8 cellular contexts compared by ENCODE assay signal in the genomic region with DNA sequence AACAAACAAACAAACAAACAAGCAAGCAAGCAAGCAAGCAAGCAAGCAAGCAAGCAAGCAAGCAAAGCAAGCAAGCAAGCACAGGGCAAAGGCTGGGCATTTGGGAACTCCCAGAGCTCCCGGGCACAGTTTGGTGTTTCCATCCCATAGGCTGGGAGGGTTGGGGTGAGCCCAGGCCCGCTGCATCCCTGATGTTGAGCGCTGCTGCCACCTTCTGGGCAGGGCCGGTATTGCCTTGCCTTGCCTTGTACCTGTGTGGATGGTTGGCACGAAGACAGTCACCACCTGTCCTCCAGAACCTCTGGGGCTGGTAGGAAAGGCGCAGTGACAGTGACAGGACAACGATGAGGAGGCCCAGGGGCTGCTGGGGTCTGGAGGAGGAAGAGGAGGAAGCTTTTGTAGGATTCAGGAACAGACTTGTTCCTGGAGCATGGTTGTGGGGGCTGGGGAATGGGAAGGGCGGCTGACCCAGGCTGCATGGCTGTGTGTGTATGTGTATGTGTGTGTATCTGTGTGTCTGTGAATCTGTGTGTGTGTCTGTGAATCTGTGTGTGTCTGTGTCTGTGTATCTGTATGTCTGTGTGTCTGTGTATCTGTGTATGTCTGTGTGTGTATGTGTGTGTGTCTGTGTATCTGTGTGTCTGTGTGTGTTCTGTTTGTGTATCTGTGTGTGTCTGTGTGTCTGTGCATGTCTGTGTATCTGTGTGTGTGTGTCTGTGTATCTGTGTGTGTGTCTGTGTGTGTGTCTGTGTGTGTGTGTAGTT. TPM values are rescaled to one million over a fixed set of nuclear protein-coding genes. Genes with fewer than 3 reads are reported as not detected.
DNase-seq lines count a peak whose midpoint lies in the region; ATAC-seq lines count a peak whose summit lies in the region.

No MANE protein-coding gene starts in this region.

- no peak overlapping the region for H3K4me3 Mint-ChIP-seq in central memory CD8-positive, alpha-beta T cell

- H3K9me3 Mint-ChIP-seq in central memory CD8-positive, alpha-beta T cell, result no peaks in the 10 kb centered on the region

- H3K27ac Mint-ChIP-seq in central memory CD8-positive, alpha-beta T cell (ENCODE audit: low read depth), result no peak overlapping the region

- no peaks in the 10 kb centered on the region for H3K4me1 Mint-ChIP-seq in central memory CD8-positive, alpha-beta T cell

- ATAC-seq in GM18511 (IDR thresholded peaks at IDR 0.05; ENCODE audit: unreplicated experiment), result peak; percentile 88
- ATAC-seq in HG03097 (IDR thresholded peaks at IDR 0.05; ENCODE audit: low FRiP score, unreplicated experiment), result peak; percentile 70
- ATAC-seq in central memory CD8-positive, alpha-beta T cell (replicated peaks; ENCODE audit: extremely low read depth, poor library complexity, severe bottlenecking), result peak; percentile 98

- peaks cover 12% of the 10 kb centered on the region for H3K27me3 Mint-ChIP-seq in central memory CD8-positive, alpha-beta T cell

- no peaks in the 10 kb centered on the region for H3K36me3 Mint-ChIP-seq in central memory CD8-positive, alpha-beta T cell (ENCODE audit: insufficient read depth)

- peak; percentile 86 for DNase-seq in A172 (ENCODE audit: low spot score)
- DNase-seq in NCI-H345 treated with DMSO at 0.1 percent for 48 hours (lab: John Stamatoyannopoulos, UW; ENCODE audit: unreplicated experiment), result peak; percentile 61
- DNase-seq in activated CD4-positive, alpha-beta T cell treated with anti-CD3 and anti-CD28 coated beads for 24 hours (ENCODE audit: low read depth in 2 of 2), result peak; percentile 93 to 94
- DNase-seq in central memory CD8-positive, alpha-beta T cell (ENCODE audit: low spot score in 2 of 2), result peak; percentile 82 to 98
- DNase-seq in left kidney (ENCODE audit: low read depth, low spot score), result peak; percentile 91
- DNase-seq in stimulated activated CD4-positive, alpha-beta T cell treated with anti-CD3 and anti-CD28 coated beads, Interleukin-4, amount 100 ng/mL, for 24 hours, result peak; percentile 95

RNA-seq across cellular contexts. Expression of gene STX1A, which starts 6.4 kb away (rescaled TPM):
- 18.6 and 30.2 TPM in 2 replicates for total RNA-seq in A172 (2014; rRNA removed; shearing (Covaris generic))

RNA-seq across cellular contexts. Expression of gene ABHD11, which starts 12.7 kb away (rescaled TPM):
- total RNA-seq in A172 (2014; rRNA removed; shearing (Covaris generic)), result 35.9 and 46.9 TPM in 2 replicates

RNA-seq across cellular contexts. Expression of gene BUD23, which starts 42.5 kb away (rescaled TPM):
- total RNA-seq in A172 (2014; rRNA removed; shearing (Covaris generic)), result 129 and 138 TPM in 2 replicates

RNA-seq across cellular contexts. Expression of gene DNAJC30, which starts 42.6 kb away (rescaled TPM):
- total RNA-seq in A172 (2014; rRNA removed; shearing (Covaris generic)), result 1.4 and 2.5 TPM in 2 replicates

RNA-seq across cellular contexts. Expression of gene CLDN3, which starts 44.2 kb away (rescaled TPM):
- not detected in 2 replicates for total RNA-seq in A172 (2014; rRNA removed; shearing (Covaris generic))

Comparison
In these comparisons a context has a peak if more than half of its experiments do, and no peak if none do; other contexts are left out.
1. Peak in every context shown above with its lines: DNase-seq and ATAC-seq.